ENCODE assay signal across 14 cellular contexts in the genomic region with DNA sequence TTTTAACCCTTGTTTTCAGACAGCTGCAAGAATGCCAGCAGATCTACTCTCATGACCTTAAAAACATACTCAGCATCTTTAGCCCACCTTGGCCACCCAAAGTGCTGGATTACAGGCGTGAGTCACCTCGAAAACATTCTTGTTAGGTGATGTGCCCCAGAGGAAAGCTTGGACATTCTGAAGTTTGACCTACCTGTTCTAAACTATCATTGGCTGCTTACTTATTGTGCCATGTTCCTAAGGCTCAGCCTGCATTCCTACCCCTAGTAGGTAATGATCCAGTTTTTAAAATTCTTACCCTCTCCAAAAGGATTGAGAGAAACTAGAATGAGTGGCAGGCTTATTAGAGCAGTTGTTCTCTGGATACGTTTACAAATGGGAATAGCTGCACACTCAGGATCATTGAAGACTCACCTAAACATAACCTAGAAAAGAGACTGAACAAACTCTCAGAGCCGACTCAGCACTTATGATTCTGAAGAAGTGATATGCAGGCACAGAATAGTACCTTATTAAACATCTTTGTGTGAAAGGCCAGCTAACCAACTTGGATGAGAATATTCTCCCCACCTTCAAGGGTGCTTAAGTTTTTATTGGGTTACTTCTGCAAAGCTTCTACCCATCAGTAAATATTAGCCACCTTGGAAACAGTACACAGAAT.
"Had no signal": no experiment of that assay in that cellular context is flagged by ENCODE, and none has a peak within 500 bp of the region (broad histone marks: within the 10 kb centered on the region; RNA-seq: fewer than 3 reads in every experiment).

No MANE protein-coding gene starts in this region.

- ATAC-seq: activated T-helper 17 cell treated with anti-CD3 and anti-CD28 coated beads, Interleukin-2, amount 50 U/mL, for 72 hours; esophagus mucosa; left colon; natural killer cell treated with Interleukin-12 subunit alpha and Interleukin-12 subunit beta and Interleukin-15 and Interleukin-18, amount 100 ng/mL, for 72 hours; stimulated activated naive CD8-positive, alpha-beta T cell treated with anti-CD3 and anti-CD28 coated beads, Interleukin-15, amount 100 ng/mL, for 72 hours had no signal

- H3K27ac Mint-ChIP-seq: activated naive CD4-positive, alpha-beta T cell treated with anti-CD3 and anti-CD28 coated beads for 36 hours; activated T-helper 17 cell treated with anti-CD3 and anti-CD28 coated beads, Interleukin-2, amount 50 U/mL, for 72 hours; natural killer cell treated with Interleukin-12 subunit alpha and Interleukin-12 subunit beta and Interleukin-15 and Interleukin-18, amount 100 ng/mL, for 72 hours had no signal

- H3K4me3 Mint-ChIP-seq: activated naive CD4-positive, alpha-beta T cell treated with anti-CD3 and anti-CD28 coated beads for 36 hours; activated T-helper 17 cell treated with anti-CD3 and anti-CD28 coated beads, Interleukin-2, amount 50 U/mL, for 72 hours; natural killer cell treated with Interleukin-12 subunit alpha and Interleukin-12 subunit beta and Interleukin-15 and Interleukin-18, amount 100 ng/mL, for 72 hours; stimulated activated naive CD8-positive, alpha-beta T cell treated with anti-CD3 and anti-CD28 coated beads, Interleukin-15, amount 100 ng/mL, for 72 hours had no signal

- H3K9me3 ChIP-seq: testis had no signal

- H3K4me1 ChIP-seq: testis had no signal

- H3K27me3 ChIP-seq: testis had no signal

- H3K27ac ChIP-seq: testis had no signal

- H3K27me3 Mint-ChIP-seq: activated T-helper 17 cell treated with anti-CD3 and anti-CD28 coated beads, Interleukin-2, amount 50 U/mL, for 72 hours; natural killer cell treated with Interleukin-12 subunit alpha and Interleukin-12 subunit beta and Interleukin-15 and Interleukin-18, amount 100 ng/mL, for 72 hours; stimulated activated naive CD8-positive, alpha-beta T cell treated with anti-CD3 and anti-CD28 coated beads, Interleukin-15, amount 100 ng/mL, for 72 hours had no signal

- DNase-seq: activated CD4-positive, alpha-beta T cell treated with anti-CD3 and anti-CD28 coated beads, Interleukin-2, amount 50 U/mL, for 1 hour; activated naive CD4-positive, alpha-beta T cell treated with anti-CD3 and anti-CD28 coated beads for 36 hours; activated T-cell treated with anti-CD3 and anti-CD28 coated beads for 4 hours; dermis blood vessel endothelial cell; hypothalamus; left colon; nucleus accumbens; stimulated activated CD4-positive, alpha-beta T cell treated with anti-CD3 and anti-CD28 coated beads, Interleukin-4, amount 100 ng/mL, for 1 hour; stimulated activated naive CD8-positive, alpha-beta T cell treated with anti-CD3 and anti-CD28 coated beads, Interleukin-15, amount 100 ng/mL, for 72 hours; T-helper 2 cell; testis had no signal

- H3K4me1 Mint-ChIP-seq: stimulated activated naive CD8-positive, alpha-beta T cell treated with anti-CD3 and anti-CD28 coated beads, Interleukin-15, amount 100 ng/mL, for 72 hours had no signal

- H3K4me3 ChIP-seq: testis had no signal
